In the genomic region with DNA sequence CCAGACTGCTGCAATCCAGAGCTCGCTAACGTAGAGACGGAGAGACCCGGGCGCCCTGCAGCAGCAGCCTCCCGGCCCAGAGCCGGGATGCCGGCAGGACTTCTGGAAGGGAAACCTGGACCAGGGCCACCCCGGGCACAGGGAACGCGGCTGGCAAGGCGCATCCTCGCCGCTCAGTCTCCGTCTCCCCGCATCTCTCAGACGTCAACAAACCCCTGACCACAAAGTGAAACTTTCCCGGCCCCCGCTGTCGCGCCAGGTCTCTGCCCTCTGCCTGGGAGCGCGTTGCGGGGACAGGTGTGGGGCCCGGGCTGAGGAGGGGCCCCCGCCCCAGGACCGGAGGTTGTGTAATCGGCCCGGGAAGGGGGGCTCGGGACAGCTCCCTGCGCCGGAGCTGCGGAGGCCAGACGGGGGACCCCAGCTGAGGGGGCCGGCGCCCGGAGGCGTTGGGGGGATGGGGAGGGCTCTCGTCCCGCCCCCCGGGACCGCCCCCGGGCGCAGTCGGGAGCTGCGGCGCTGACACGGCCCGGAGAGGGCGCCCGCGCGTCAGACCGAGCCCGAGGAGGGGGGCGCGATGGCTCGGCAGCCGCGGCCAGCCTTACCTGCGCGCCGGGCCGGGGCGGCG, we compare ENCODE assay signal across 8 cellular contexts.
DNase-seq lines count a peak whose midpoint lies in the region; ATAC-seq and TF ChIP-seq lines count a peak whose summit lies in the region.

No MANE protein-coding gene starts in this region.

- DNase-seq in NCI-H1694 treated with DMSO at 0.1 percent for 48 hours (lab: John Stamatoyannopoulos, UW) (peak; percentile 35), activated B cell treated with CpG ODN at 0.5 μM for 24 hours (no peak), esophagus squamous epithelium (lab: John Stamatoyannopoulos, UW) (no peak), myocyte (ENCODE audit: low read depth) (peak; percentile 50), thoracic aorta (ENCODE audit: low spot score) (no peak)

- H3K4me1 ChIP-seq in BLaER1 (peaks cover 14% of the 10 kb centered on the region), esophagus squamous epithelium (peaks cover 0 to 18% (median 11%) of the 10 kb centered on the region in 3 donors), thoracic aorta (ENCODE audit: control insufficient read depth in 1 of 2, low read depth in 2 of 2) (peaks cover 7 to 10% of the 10 kb centered on the region in 2 donors)

- POLR2A ChIA-PET in activated B cell treated with CpG ODN at 0.5 μM for 24 hours (lab: Charles Lee): no interaction called here

- intact Hi-C loops in activated B cell treated with CpG ODN at 0.5 μM for 24 hours (cut with micrococcal nuclease) (loop anchor here (2.0 to 10.0 kb wide), 4 partner anchors 141 to 671 kb away; a partner anchor contains a TSS), esophagus squamous epithelium (cut with DNase I) (no loop called here)

- H3K36me3 ChIP-seq in BLaER1 (no peaks in the 10 kb centered on the region), esophagus squamous epithelium (no peaks in the 10 kb centered on the region), thoracic aorta (no peaks in the 10 kb centered on the region)

- peak overlapping the region; percentile 92 for H3K4me2 ChIP-seq in BLaER1

- TF ChIP-seq CTCF in activated B cell treated with CpG ODN at 0.5 μM for 24 hours (IDR thresholded peaks at IDR 0.05): no peak
- TF ChIP-seq CTCF in esophagus squamous epithelium (IDR thresholded peaks at IDR 0.05): peak in 5 of 6 experiments; percentile 8 to 51 (median 31)
- peak; percentile 22 for TF ChIP-seq CTCF in thoracic aorta (IDR thresholded peaks at IDR 0.05)

- TF ChIP-seq POLR2A in esophagus squamous epithelium (IDR thresholded peaks at IDR 0.05): no peak

- CTCF ChIA-PET in activated B cell treated with CpG ODN at 0.5 μM for 24 hours (lab: Charles Lee): interaction anchor here (1.1 to 1.5 kb wide), 2 partner anchors 9 to 520 kb away, joined by 4 read pairs; no protein-coding TSS in a partner anchor

- H3K4me3 ChIP-seq in BLaER1 (peak overlapping the region; percentile 95), esophagus squamous epithelium (peak overlapping the region; percentile 71 to 97 (median 84)), thoracic aorta (peak overlapping the region; percentile 84)

- H4K20me1 ChIP-seq in BLaER1: no peaks in the 10 kb centered on the region

- ATAC-seq in GM18508 (IDR thresholded peaks at IDR 0.05; ENCODE audit: insufficient read depth, unreplicated experiment) (peak; percentile 31), HG02885 (IDR thresholded peaks at IDR 0.05; ENCODE audit: poor library complexity, unreplicated experiment) (peak; percentile 80), activated B cell treated with CpG ODN at 0.5 μM for 24 hours (ENCODE audit: low read depth) (peak; percentile 78), thoracic aorta (ENCODE audit: insufficient number of reproducible peaks, low FRiP score, low read depth) (peak; percentile 64)

- peak overlapping the region; percentile 81 for H3K9ac ChIP-seq in BLaER1

- H3K27ac ChIP-seq in BLaER1 (peak overlapping the region; percentile 68), esophagus squamous epithelium (peak overlapping the region; percentile 80 to 85 (median 82)), thoracic aorta (peak overlapping the region; percentile 22 to 53)

- no peaks in the 10 kb centered on the region for H3K9me3 ChIP-seq in BLaER1
- no peaks in the 10 kb centered on the region for H3K9me3 ChIP-seq in esophagus squamous epithelium
- no peaks in the 10 kb centered on the region for H3K9me3 ChIP-seq in thoracic aorta

- 0% methylated on average over 4 to 5 of the region's 66 CpGs for WGBS in esophagus squamous epithelium, 2 donors

- no peaks in the 10 kb centered on the region for H3K9me3 Mint-ChIP-seq in activated B cell treated with CpG ODN at 0.5 μM for 24 hours

- no peaks in the 10 kb centered on the region for H3K36me3 Mint-ChIP-seq in activated B cell treated with CpG ODN at 0.5 μM for 24 hours (ENCODE audit: low read depth)

- peaks cover 8% of the 10 kb centered on the region; the same call in 1 of the 2 replicates for H3K27me3 ChIP-seq in BLaER1
- H3K27me3 ChIP-seq in esophagus squamous epithelium: no peaks in the 10 kb centered on the region
- H3K27me3 ChIP-seq in thoracic aorta (replicated peaks; ENCODE audit: insufficient read depth): no peaks in the 10 kb centered on the region

- no peak overlapping the region for H3K27ac Mint-ChIP-seq in activated B cell treated with CpG ODN at 0.5 μM for 24 hours

- peaks cover 14% of the 10 kb centered on the region for H3K27me3 Mint-ChIP-seq in activated B cell treated with CpG ODN at 0.5 μM for 24 hours

- peak overlapping the region; percentile 84 for H3K4me3 Mint-ChIP-seq in activated B cell treated with CpG ODN at 0.5 μM for 24 hours

- H3K4me1 Mint-ChIP-seq in activated B cell treated with CpG ODN at 0.5 μM for 24 hours: peaks cover 11% of the 10 kb centered on the region

Comparison
In these comparisons a context has a peak if more than half of its experiments do, and no peak if none do; other contexts are left out.
1. DNase-seq: peak in NCI-H1694 treated with DMSO at 0.1 percent for 48 hours (single experiment) and myocyte (single experiment); none in activated B cell treated with CpG ODN at 0.5 μM for 24 hours (single experiment), esophagus squamous epithelium (single experiment) and thoracic aorta (single experiment).
2. Peak in every context shown above with its lines, with median percentiles within 50 percentile points of each other: H3K27ac ChIP-seq, H3K4me3 ChIP-seq and ATAC-seq.